10 cellular contexts compared by ENCODE assay signal in the genomic region with DNA sequence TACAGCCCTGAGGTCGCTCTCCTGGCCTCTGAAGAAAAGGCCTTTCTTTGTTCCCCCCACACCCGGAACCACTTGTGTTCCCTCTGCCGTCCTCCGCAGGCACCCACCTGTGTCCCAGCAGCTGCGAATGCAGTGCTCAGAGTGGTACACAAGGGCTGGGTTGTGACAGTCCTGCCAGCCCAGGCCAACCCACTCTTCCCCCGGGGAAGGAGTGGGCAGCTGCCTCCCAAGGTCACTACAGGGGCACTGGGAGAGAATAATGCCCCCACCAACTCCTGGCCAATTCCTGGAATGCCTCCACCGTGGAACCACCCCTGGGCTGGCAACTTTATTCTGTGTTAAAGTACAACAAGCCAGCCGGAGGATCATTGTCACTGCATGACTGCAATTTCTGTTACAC. TPM values are rescaled to one million over a fixed set of nuclear protein-coding genes. Genes with fewer than 3 reads are reported as not detected.
DNase-seq lines count a peak whose midpoint lies in the region; ATAC-seq, FAIRE-seq and TF ChIP-seq lines count a peak whose summit lies in the region.
"Had no signal": no experiment of that assay in that cellular context is flagged by ENCODE, and none has a peak within 500 bp of the region (broad histone marks: within the 10 kb centered on the region; RNA-seq: fewer than 3 reads in every experiment).

No MANE protein-coding gene starts in this region.

- no peaks in the 10 kb centered on the region for H3K27me3 ChIP-seq in DOHH2 (ENCODE audit: control insufficient read depth, low read length)
- H3K27me3 ChIP-seq in SJCRH30: no peaks in the 10 kb centered on the region
- no peaks in the 10 kb centered on the region for H3K27me3 ChIP-seq in psoas muscle (ENCODE audit: insufficient read depth in 3 of 3, low read length in 2 of 3)

- H3K36me3 Mint-ChIP-seq in endothelial cell (ENCODE audit: low read depth, unreplicated experiment): peaks cover 26% of the 10 kb centered on the region

- peaks cover 36% of the 10 kb centered on the region for H3K4me1 Mint-ChIP-seq in endothelial cell (ENCODE audit: unreplicated experiment)

- H3K27ac ChIP-seq in DOHH2 (ENCODE audit: low read depth, low read length): no peak overlapping the region
- H3K27ac ChIP-seq in SJCRH30: peak overlapping the region; percentile 29
- peak overlapping the region; percentile 63 for H3K27ac ChIP-seq in psoas muscle

- WGBS in psoas muscle, 3 donors: 31 to 42% (median 32%) methylated on average over 8 of the region's 8 CpGs

- H3K27me3 Mint-ChIP-seq in endothelial cell (ENCODE audit: unreplicated experiment): peaks cover 14% of the 10 kb centered on the region

- peaks cover 4% of the 10 kb centered on the region; the same call in 1 of the 2 replicates for H4K20me1 ChIP-seq in DOHH2 (ENCODE audit: control insufficient read depth, insufficient read depth, low read depth, low read length)

- H3K9me2 ChIP-seq in DOHH2 (replicated peaks; ENCODE audit: control insufficient read depth, low read length): no peaks in the 10 kb centered on the region

- TF ChIP-seq CTCF in DOHH2 (IDR thresholded peaks at IDR 0.05; ENCODE audit: low read depth, low read length, poor library complexity, severe bottlenecking) (no peak), endothelial cell (IDR thresholded peaks at IDR 0.05; ENCODE audit: unreplicated experiment) (no peak), psoas muscle (IDR thresholded peaks at IDR 0.05) (no peak), D721Med (IDR thresholded peaks at IDR 0.05; ENCODE audit: insufficient read depth, missing control alignments) (no peak)

- H3K9me3 ChIP-seq in DOHH2 (ENCODE audit: control insufficient read depth, insufficient read depth, low read length): no peaks in the 10 kb centered on the region
- no peaks in the 10 kb centered on the region for H3K9me3 ChIP-seq in SJCRH30 (replicated peaks)
- no peaks in the 10 kb centered on the region for H3K9me3 ChIP-seq in psoas muscle

- H3K4me3 ChIP-seq in DOHH2 (ENCODE audit: low read length) (no peak overlapping the region), SJCRH30 (no peak overlapping the region), psoas muscle (no peak overlapping the region)

- peaks cover 12% of the 10 kb centered on the region; the same call in 1 of the 2 replicates for H3F3A ChIP-seq in DOHH2 (ENCODE audit: control insufficient read depth, insufficient read depth)

- no peak overlapping the region for H3K27ac Mint-ChIP-seq in endothelial cell (ENCODE audit: unreplicated experiment)

- no peak for FAIRE-seq in D721Med (lab: Jason Lieb, UNC)

- H3K9me3 Mint-ChIP-seq in endothelial cell (ENCODE audit: unreplicated experiment): no peaks in the 10 kb centered on the region

- peaks cover 55% of the 10 kb centered on the region for H3K4me1 ChIP-seq in DOHH2 (ENCODE audit: control insufficient read depth, low read length)
- H3K4me1 ChIP-seq in SJCRH30: peaks cover 9% of the 10 kb centered on the region
- peaks cover 65% of the 10 kb centered on the region for H3K4me1 ChIP-seq in psoas muscle

- peak overlapping the region; percentile 79 for H3K4me2 ChIP-seq in DOHH2 (ENCODE audit: low read length)

- H3K79me2 ChIP-seq in DOHH2 (ENCODE audit: control insufficient read depth, low read length): peaks cover 100% of the 10 kb centered on the region

- peak overlapping the region; percentile 47 for H3K4me3 Mint-ChIP-seq in endothelial cell (ENCODE audit: unreplicated experiment)

- DNase-seq in SJCRH30: peak; percentile 37 to 58
- DNase-seq in endothelial cell (ENCODE audit: low spot score): no peak
- no peak for DNase-seq in psoas muscle
- DNase-seq in D721Med (ENCODE audit: insufficient read length, low spot score): no peak
- DNase-seq in NCI-H82 (lab: John Stamatoyannopoulos, UW): no peak
- no peak for DNase-seq in GF-D8 (lab: John Stamatoyannopoulos, UW)
- DNase-seq: caudate nucleus; stimulated activated naive CD4-positive, alpha-beta T cell treated with Interleukin-2 at 50 U/mL for 16 hours had no signal

- intact Hi-C loops in psoas muscle (cut with DNase I): no loop called here

- H3K36me3 ChIP-seq in DOHH2 (ENCODE audit: control insufficient read depth, low read length) (peaks cover 60% of the 10 kb centered on the region), SJCRH30 (no peaks in the 10 kb centered on the region), psoas muscle (ENCODE audit: insufficient read depth in 1 of 2, low read depth in 1 of 2) (no peaks in the 10 kb centered on the region)

- ATAC-seq in psoas muscle (peak; percentile 51 to 62 (median 61)), GM18867 (IDR thresholded peaks at IDR 0.05; ENCODE audit: unreplicated experiment) (no peak)

RNA-seq across cellular contexts. Expression of gene GYPC, which starts 10.0 kb away (rescaled TPM):
- 25.8 and 26.1 TPM in 2 replicates for total RNA-seq in SJCRH30 (2014; rRNA removed; shearing (Covaris generic))
- 154 TPM for total RNA-seq in endothelial cell (ENCODE audit: unreplicated experiment)
- total RNA-seq in psoas muscle: 10 to 100 TPM; 53.4 to 92.7 (median 63.3) TPM
- 100 to 1,000 TPM in 2 of 3 donors, 10 to 100 TPM in 1; 93.2 to 144 (median 114) TPM for polyA plus RNA-seq in psoas muscle

Comparison
In these comparisons a context has a peak if more than half of its experiments do, and no peak if none do; other contexts are left out.
1. DNase-seq: peak in SJCRH30 (2 of 2); none in endothelial cell (single experiment), psoas muscle (0 of 2), D721Med (single experiment), NCI-H82 (single experiment) and GF-D8 (single experiment).